ENCODE assay signal across 3 cellular contexts in the genomic region with DNA sequence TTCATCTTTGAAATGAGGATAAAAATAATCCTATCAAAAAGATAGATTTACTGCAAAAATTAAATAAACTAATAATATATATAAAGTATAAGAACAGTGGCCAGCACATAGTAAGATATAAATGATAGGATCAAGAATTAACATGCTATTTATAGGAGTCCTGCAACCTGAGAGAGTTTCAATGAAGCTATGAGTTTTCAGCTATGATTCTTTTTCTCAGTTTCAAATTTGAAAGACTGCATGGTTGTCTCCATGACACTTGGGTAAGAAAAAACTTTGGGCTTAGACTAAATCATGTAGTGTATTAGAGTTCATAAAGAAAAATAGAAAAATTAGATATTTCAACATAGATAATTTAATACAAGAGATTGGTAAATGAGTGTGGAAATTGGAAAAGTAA.
"Had no signal": no experiment of that assay in that cellular context is flagged by ENCODE, and none has a peak within 500 bp of the region (broad histone marks: within the 10 kb centered on the region; RNA-seq: fewer than 3 reads in every experiment).

No MANE protein-coding gene starts in this region.

- DNase-seq: GDM1, GF-D8 had no signal

- ATAC-seq: GM12878 had no signal

- H3K4me3 ChIP-seq: GM12878 had no signal
